ENCODE assay signal across 1 cellular context in the genomic region with DNA sequence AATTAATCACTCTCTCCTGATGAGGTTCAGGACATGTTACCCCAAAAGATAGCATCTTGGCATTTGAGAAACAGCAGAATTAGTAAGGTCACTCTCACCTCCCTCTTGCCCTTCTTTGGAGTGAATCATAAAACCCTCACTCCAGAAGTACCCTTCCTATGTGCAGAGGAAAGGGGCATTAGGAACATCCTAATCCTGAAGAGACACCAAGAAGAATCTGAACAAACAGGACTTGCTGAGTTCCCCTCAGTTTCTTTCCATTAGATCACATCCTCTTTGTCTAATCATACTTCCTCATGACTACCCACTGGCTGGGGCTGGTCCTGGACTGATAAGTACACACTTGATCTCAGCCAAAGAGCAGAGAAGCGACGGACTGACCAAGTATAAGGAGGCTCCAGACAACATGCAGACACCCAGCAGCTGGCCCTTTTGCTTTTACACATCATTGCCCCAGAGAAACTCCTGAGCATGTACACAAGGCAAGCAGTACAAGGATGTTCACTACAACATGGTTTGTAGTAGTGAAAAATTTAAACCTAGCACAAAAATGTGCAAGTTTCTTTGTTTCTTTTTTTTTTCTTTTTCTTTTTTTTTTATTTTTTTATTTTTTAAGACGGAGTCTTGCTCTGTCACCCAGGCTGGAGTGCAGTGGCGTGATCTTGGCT.
TF ChIP-seq lines count a peak whose summit lies in the region.

No MANE protein-coding gene starts in this region.

TF ChIP-seq in K562, 482 proteins besides CTCF, POLR2A, EP300 and RAD21 (continued from another document):
- TF ChIP-seq, protein P1, sequence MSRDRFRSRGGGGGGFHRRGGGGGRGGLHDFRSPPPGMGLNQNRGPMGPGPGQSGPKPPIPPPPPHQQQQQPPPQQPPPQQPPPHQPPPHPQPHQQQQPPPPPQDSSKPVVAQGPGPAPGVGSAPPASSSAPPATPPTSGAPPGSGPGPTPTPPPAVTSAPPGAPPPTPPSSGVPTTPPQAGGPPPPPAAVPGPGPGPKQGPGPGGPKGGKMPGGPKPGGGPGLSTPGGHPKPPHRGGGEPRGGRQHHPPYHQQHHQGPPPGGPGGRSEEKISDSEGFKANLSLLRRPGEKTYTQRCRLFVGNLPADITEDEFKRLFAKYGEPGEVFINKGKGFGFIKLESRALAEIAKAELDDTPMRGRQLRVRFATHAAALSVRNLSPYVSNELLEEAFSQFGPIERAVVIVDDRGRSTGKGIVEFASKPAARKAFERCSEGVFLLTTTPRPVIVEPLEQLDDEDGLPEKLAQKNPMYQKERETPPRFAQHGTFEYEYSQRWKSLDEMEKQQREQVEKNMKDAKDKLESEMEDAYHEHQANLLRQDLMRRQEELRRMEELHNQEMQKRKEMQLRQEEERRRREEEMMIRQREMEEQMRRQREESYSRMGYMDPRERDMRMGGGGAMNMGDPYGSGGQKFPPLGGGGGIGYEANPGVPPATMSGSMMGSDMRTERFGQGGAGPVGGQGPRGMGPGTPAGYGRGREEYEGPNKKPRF (IDR thresholded peaks at IDR 0.05; ENCODE audit: low read depth, low read length) = no peak
- TF ChIP-seq, protein P2, sequence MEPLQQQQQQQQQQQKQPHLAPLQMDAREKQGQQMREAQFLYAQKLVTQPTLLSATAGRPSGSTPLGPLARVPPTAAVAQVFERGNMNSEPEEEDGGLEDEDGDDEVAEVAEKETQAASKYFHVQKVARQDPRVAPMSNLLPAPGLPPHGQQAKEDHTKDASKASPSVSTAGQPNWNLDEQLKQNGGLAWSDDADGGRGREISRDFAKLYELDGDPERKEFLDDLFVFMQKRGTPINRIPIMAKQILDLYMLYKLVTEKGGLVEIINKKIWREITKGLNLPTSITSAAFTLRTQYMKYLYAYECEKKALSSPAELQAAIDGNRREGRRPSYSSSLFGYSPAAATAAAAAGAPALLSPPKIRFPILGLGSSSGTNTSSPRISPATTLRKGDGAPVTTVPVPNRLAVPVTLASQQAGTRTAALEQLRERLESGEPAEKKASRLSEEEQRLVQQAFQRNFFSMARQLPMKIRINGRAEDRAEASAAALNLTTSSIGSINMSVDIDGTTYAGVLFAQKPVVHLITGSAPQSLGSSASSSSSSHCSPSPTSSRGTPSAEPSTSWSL (CRISPR knock-in tag; IDR thresholded peaks at IDR 0.05; ENCODE audit: borderline replicate concordance) = no peak
- TF ChIP-seq RFX7 (CRISPR knock-in tag; IDR thresholded peaks at IDR 0.05) = no peak
- TF ChIP-seq ZNF79 (CRISPR knock-in tag; IDR thresholded peaks at IDR 0.05; ENCODE audit: low read depth) = no peak
- TF ChIP-seq PURB (CRISPR knock-in tag; IDR thresholded peaks at IDR 0.05; ENCODE audit: low read depth) = no peak
